Comparison of ENCODE assay signal across 8 cellular contexts in genomic region chr9:64772123-64772736, GRCh38.
A peak's percentile ranks its signal among the peaks of the same experiment; 100 is the strongest.
DNase-seq lines count a peak whose midpoint lies in the region; ATAC-seq, FAIRE-seq and TF ChIP-seq lines count a peak whose summit lies in the region.
"Not testable (repeated sequence)": the region's sequence is repeated elsewhere in the genome, so short reads cannot be mapped to it uniquely, and the experiment has no call there.

No MANE protein-coding gene starts in this region.

- dilution Hi-C loops in IMR-90 (cut with HindIII; ENCODE audit: low sequenced_read_pairs, unreplicated experiment), result not testable (repeated sequence)

- H3K9me3 Mint-ChIP-seq in activated CD8-positive, alpha-beta T cell treated with anti-CD3 and anti-CD28 coated beads for 36 hours; progenitor cell of endocrine pancreas (ENCODE audit: low read depth): not testable (repeated sequence)

- TF ChIP-seq CTCF in AG09309 (IDR thresholded peaks at IDR 0.05; ENCODE audit: control insufficient read depth, insufficient read depth, low read depth, low read length, missing control alignments) (peak; percentile 5), IMR-90 (conservative IDR thresholded peaks at IDR 0.05; ENCODE audit: low read depth, low read length) (0 out of 2 replicates have a peak, but pooled peaks have one; percentile 7), ascending aorta (IDR thresholded peaks at IDR 0.05) (peak in 2 of 3 experiments; percentile 10 to 20), cardiac muscle cell (IDR thresholded peaks at IDR 0.05; ENCODE audit: low read depth, low read length) (peak; percentile 14), progenitor cell of endocrine pancreas (IDR thresholded peaks at IDR 0.05; ENCODE audit: unreplicated experiment) (peak; percentile 50), transverse colon (IDR thresholded peaks at IDR 0.05) (peak in 1 of 5 experiments; percentile 38)
- not testable (repeated sequence) for TF ChIP-seq CTCF in activated CD8-positive, alpha-beta T cell treated with anti-CD3 and anti-CD28 coated beads for 36 hours (IDR thresholded peaks at IDR 0.05)

- POLR2A ChIA-PET in IMR-90 (lab: Charles Lee; ENCODE audit: unreplicated experiment); activated CD8-positive, alpha-beta T cell treated with anti-CD3 and anti-CD28 coated beads for 36 hours (lab: Charles Lee): not testable (repeated sequence)

- no CpG with 5 or more reads among the region's 4 CpGs for WGBS in IMR-90 (ENCODE audit: extremely low coverage in 2 of 2, insufficient read length in 1 of 2), 2 experiments
- WGBS in transverse colon (ENCODE audit: low coverage in 1 of 2), 2 donors, result no CpG with 5 or more reads among the region's 4 CpGs

- peak; percentile 76 for FAIRE-seq in colon (lab: Jason Lieb, UNC)

- not testable (repeated sequence) for H3K9me1 ChIP-seq in IMR-90 (ENCODE audit: insufficient read depth, low read length)

- H2AFZ ChIP-seq in IMR-90 (replicated peaks; ENCODE audit: low read length, poor library complexity), result not testable (repeated sequence)

- H3K27me3 Mint-ChIP-seq in activated CD8-positive, alpha-beta T cell treated with anti-CD3 and anti-CD28 coated beads for 36 hours, result peaks cover 12% of the 10 kb centered on the region
- H3K27me3 Mint-ChIP-seq in progenitor cell of endocrine pancreas, result peaks cover 23% of the 10 kb centered on the region

- H2BK120ac ChIP-seq in IMR-90 (ENCODE audit: low read depth, low read length), result not testable (repeated sequence)

- not testable (repeated sequence) for H3K4me2 ChIP-seq in IMR-90 (ENCODE audit: low read depth, low read length)

- H3K79me1 ChIP-seq in IMR-90 (ENCODE audit: low read depth in 1 of 2, low read length in 2 of 2), result not testable (repeated sequence)

- H2AK9ac ChIP-seq in IMR-90 (replicated peaks; ENCODE audit: low read depth, low read length, poor library complexity), result not testable (repeated sequence)

- not testable (repeated sequence) for H3K9me3 ChIP-seq in IMR-90 (ENCODE audit: control insufficient read depth, insufficient read depth, low read length); ascending aorta; cardiac muscle cell (ENCODE audit: low read depth); transverse colon

- H2AK5ac ChIP-seq in IMR-90 (ENCODE audit: low read depth, low read length), result not testable (repeated sequence)

- H3K36me3 ChIP-seq in IMR-90 (ENCODE audit: control insufficient read depth, insufficient read depth, low read length); ascending aorta; cardiac muscle cell; transverse colon: not testable (repeated sequence)

- not testable (repeated sequence) for H2BK20ac ChIP-seq in IMR-90 (ENCODE audit: low read depth, low read length)

- TF ChIP-seq RAD21 in IMR-90 (IDR thresholded peaks at IDR 0.05; ENCODE audit: low read length), result 0 out of 2 replicates have a peak, but pooled peaks have one; percentile 13

- not testable (repeated sequence) for H3K9ac ChIP-seq in IMR-90 (ENCODE audit: low read depth, low read length)

- CTCF ChIA-PET in IMR-90 (lab: Yijun Ruan, JAX); activated CD8-positive, alpha-beta T cell treated with anti-CD3 and anti-CD28 coated beads for 36 hours (lab: Charles Lee): not testable (repeated sequence)

- not testable (repeated sequence) for H3K27ac Mint-ChIP-seq in activated CD8-positive, alpha-beta T cell treated with anti-CD3 and anti-CD28 coated beads for 36 hours; progenitor cell of endocrine pancreas

- not testable (repeated sequence) for H3K18ac ChIP-seq in IMR-90 (ENCODE audit: low read depth, low read length)

- BruUV-seq in IMR-90 (replicated peaks; lab: Mats Ljungman, UMichigan), result not testable (repeated sequence)

- H4K5ac ChIP-seq in IMR-90 (ENCODE audit: low read depth, low read length), result not testable (repeated sequence)

- H3K4me1 ChIP-seq in IMR-90 (ENCODE audit: control insufficient read depth, insufficient read depth, low read length); ascending aorta; cardiac muscle cell (ENCODE audit: low read depth); transverse colon: not testable (repeated sequence)

- not testable (repeated sequence) for H3K27me3 ChIP-seq in IMR-90 (ENCODE audit: control insufficient read depth, insufficient read depth, low read length); ascending aorta; transverse colon
- H3K27me3 ChIP-seq in cardiac muscle cell, result peaks cover 14% of the 10 kb centered on the region

- H4K20me1 ChIP-seq in IMR-90 (ENCODE audit: insufficient read depth, low read length), result not testable (repeated sequence)

- H4K91ac ChIP-seq in IMR-90 (ENCODE audit: insufficient read depth, low read depth, low read length), result not testable (repeated sequence)

- intact Hi-C loops in IMR-90 (cut with micrococcal nuclease); activated CD8-positive, alpha-beta T cell treated with anti-CD3 and anti-CD28 coated beads for 36 hours (cut with micrococcal nuclease); ascending aorta (cut with DNase I); transverse colon (cut with DNase I; ENCODE audit: low total_unique reads): not testable (repeated sequence)

- not testable (repeated sequence) for TF ChIP-seq POLR2A in IMR-90 (IDR thresholded peaks at IDR 0.05; ENCODE audit: low read depth, low read length); transverse colon (IDR thresholded peaks at IDR 0.05)

- H2BK15ac ChIP-seq in IMR-90 (ENCODE audit: low read depth, low read length), result not testable (repeated sequence)

- DNase-seq in AG09309 (ENCODE audit: low read depth); IMR-90; ascending aorta (ENCODE audit: low spot score in 2 of 2); cardiac muscle cell (ENCODE audit: low read depth in 1 of 2, low spot score in 1 of 2): not testable (repeated sequence)
- DNase-seq in activated CD8-positive, alpha-beta T cell treated with anti-CD3 and anti-CD28 coated beads for 36 hours, result peak; percentile 1
- DNase-seq in progenitor cell of endocrine pancreas (ENCODE audit: low spot score, unreplicated experiment), result peak; percentile 9
- peak; percentile 10 for DNase-seq in transverse colon

- not testable (repeated sequence) for TF ChIP-seq EP300 in transverse colon (IDR thresholded peaks at IDR 0.05; ENCODE audit: low read depth)

- not testable (repeated sequence) for H3K4ac ChIP-seq in IMR-90 (ENCODE audit: low read depth, low read length)

- H2BK5ac ChIP-seq in IMR-90 (ENCODE audit: low read depth, low read length, poor library complexity, severe bottlenecking), result not testable (repeated sequence)

- H3K4me1 Mint-ChIP-seq in activated CD8-positive, alpha-beta T cell treated with anti-CD3 and anti-CD28 coated beads for 36 hours (ENCODE audit: low read depth); progenitor cell of endocrine pancreas (ENCODE audit: low read depth): not testable (repeated sequence)

- not testable (repeated sequence) for H4K8ac ChIP-seq in IMR-90 (ENCODE audit: low read depth in 2 of 2, low read length in 2 of 2)

- H3K56ac ChIP-seq in IMR-90 (ENCODE audit: extremely low read depth, insufficient read depth, low read length), result not testable (repeated sequence)

- not testable (repeated sequence) for H3K36me3 Mint-ChIP-seq in activated CD8-positive, alpha-beta T cell treated with anti-CD3 and anti-CD28 coated beads for 36 hours (ENCODE audit: low read depth); progenitor cell of endocrine pancreas (ENCODE audit: insufficient read depth)

- H3K14ac ChIP-seq in IMR-90 (replicated peaks; ENCODE audit: low read depth, low read length), result not testable (repeated sequence)

- in situ Hi-C loops in IMR-90 (cut with MboI; ENCODE audit: low sequenced_read_pairs); transverse colon (cut with MboI; ENCODE audit: low pct_ligation_motif_present in 1 of 4, low pct_unique_long_range_greater_than_20kb in 1 of 4, low sequenced_read_pairs in 3 of 4): not testable (repeated sequence)

- H3K4me3 Mint-ChIP-seq in activated CD8-positive, alpha-beta T cell treated with anti-CD3 and anti-CD28 coated beads for 36 hours; progenitor cell of endocrine pancreas (ENCODE audit: low read depth): not testable (repeated sequence)

- not testable (repeated sequence) for ATAC-seq in IMR-90 (ENCODE audit: low read depth); activated CD8-positive, alpha-beta T cell treated with anti-CD3 and anti-CD28 coated beads for 36 hours

- H3K27ac ChIP-seq in IMR-90 (ENCODE audit: insufficient read depth, low read length); ascending aorta; cardiac muscle cell; transverse colon: not testable (repeated sequence)

- not testable (repeated sequence) for H3K23ac ChIP-seq in IMR-90 (ENCODE audit: low read depth, low read length)

- not testable (repeated sequence) for H3K4me3 ChIP-seq in AG09309 (ENCODE audit: control insufficient read depth, low read depth, low read length); IMR-90 (ENCODE audit: insufficient read depth, low read depth, low read length); ascending aorta; cardiac muscle cell; transverse colon
